Comparison of ENCODE assay signal across 24 cellular contexts in genomic region chr19:50932690-50933083, GRCh38. TPM values are rescaled to one million over a fixed set of nuclear protein-coding genes. Genes with fewer than 3 reads are reported as not detected.
DNase-seq lines count a peak whose midpoint lies in the region; ATAC-seq and TF ChIP-seq lines count a peak whose summit lies in the region.
"Had no signal": no experiment of that assay in that cellular context is flagged by ENCODE, and none has a peak within 500 bp of the region (broad histone marks: within the 10 kb centered on the region; RNA-seq: fewer than 3 reads in every experiment).

No MANE protein-coding gene starts in this region.

- in situ Hi-C loops in HAP-1 (cut with MboI; ENCODE audit: low sequenced_read_pairs): no loop called here

- no peaks in the 10 kb centered on the region for H3K36me3 ChIP-seq in esophagus squamous epithelium
- no peaks in the 10 kb centered on the region for H3K36me3 ChIP-seq in HAP-1 (replicated peaks)
- H3K36me3 ChIP-seq: MG63, SJSA1 had no signal

- TF ChIP-seq CTCF in C4-2B (conservative IDR thresholded peaks at IDR 0.05) (peak; percentile 12; the same call in 1 of the 2 replicates), VCaP (conservative IDR thresholded peaks at IDR 0.05) (0 out of 2 replicates have a peak, but pooled peaks have one; percentile 30), esophagus squamous epithelium (IDR thresholded peaks at IDR 0.05) (no peak)

- H3K4me1 ChIP-seq in esophagus squamous epithelium (peaks cover 0 to 65% (median 3%) of the 10 kb centered on the region in 3 donors), HAP-1 (no peaks in the 10 kb centered on the region)
- H3K4me1 ChIP-seq: SJSA1 had no signal

- H3K9me3 Mint-ChIP-seq in stimulated activated naive CD8-positive, alpha-beta T cell treated with anti-CD3 and anti-CD28 coated beads, Interleukin-15, amount 100 ng/mL, for 72 hours: no peaks in the 10 kb centered on the region

- DNase-seq in NCI-H226 (peak; percentile 6), esophagus squamous epithelium (lab: John Stamatoyannopoulos, UW) (no peak), T-helper 1 cell (no peak), HAP-1 (ENCODE audit: low spot score in 2 of 2) (no peak)
- no peak for DNase-seq in stimulated activated naive CD8-positive, alpha-beta T cell treated with anti-CD3 and anti-CD28 coated beads, Interleukin-15, amount 100 ng/mL, for 72 hours
- DNase-seq: CD4-positive, CD25-positive, alpha-beta regulatory T cell; KBM-7; NCI-H1417; NCI-H1694; NCI-H2081; NCI-H2171; NCI-H524 treated with DMSO at 0.1 percent for 48 hours; NCI-H774; NK-92 treated with Interleukin-12 subunit alpha and Interleukin-12 subunit beta, amount 100 ng/mL, for 24 hours had no signal

- WGBS in esophagus squamous epithelium, 2 donors: 32 to 33% methylated on average over 4 of the region's 4 CpGs

- H3K27me3 ChIP-seq in esophagus squamous epithelium (peaks cover 0 to 41% (median 0%) of the 10 kb centered on the region in 4 donors), HAP-1 (ENCODE audit: low read depth) (no peaks in the 10 kb centered on the region)
- H3K27me3 ChIP-seq: MG63, SJSA1 had no signal

- H3K27me3 Mint-ChIP-seq in stimulated activated naive CD8-positive, alpha-beta T cell treated with anti-CD3 and anti-CD28 coated beads, Interleukin-15, amount 100 ng/mL, for 72 hours: peaks cover 59% of the 10 kb centered on the region

- H3K4me3 Mint-ChIP-seq in stimulated activated naive CD8-positive, alpha-beta T cell treated with anti-CD3 and anti-CD28 coated beads, Interleukin-15, amount 100 ng/mL, for 72 hours: no peak overlapping the region
- H3K4me3 Mint-ChIP-seq: CD4-positive, CD25-positive, alpha-beta regulatory T cell had no signal

- H3K9me3 ChIP-seq in esophagus squamous epithelium: no peaks in the 10 kb centered on the region
- no peaks in the 10 kb centered on the region; the same call in 1 of the 2 replicates for H3K9me3 ChIP-seq in HAP-1
- H3K9me3 ChIP-seq: SJSA1 had no signal

- H3K27ac Mint-ChIP-seq in stimulated activated naive CD8-positive, alpha-beta T cell treated with anti-CD3 and anti-CD28 coated beads, Interleukin-15, amount 100 ng/mL, for 72 hours: no peak overlapping the region

- H3K27ac ChIP-seq in C4-2B: no peak overlapping the region
- H3K27ac ChIP-seq in VCaP: no peak overlapping the region
- peak overlapping the region; percentile 48 to 89 (median 83) for H3K27ac ChIP-seq in esophagus squamous epithelium
- H3K27ac ChIP-seq: SJSA1 had no signal

- no peaks in the 10 kb centered on the region for H3K4me1 Mint-ChIP-seq in stimulated activated naive CD8-positive, alpha-beta T cell treated with anti-CD3 and anti-CD28 coated beads, Interleukin-15, amount 100 ng/mL, for 72 hours

- H3K4me3 ChIP-seq in esophagus squamous epithelium: no peak overlapping the region
- H3K4me3 ChIP-seq in HAP-1: no peak overlapping the region
- H3K4me3 ChIP-seq: MG63, SJSA1 had no signal

- intact Hi-C loops in esophagus squamous epithelium (cut with DNase I): loop anchor here (5.0 kb wide), 1 partner anchor 85 kb away; the partner anchor contains the start of gene KLK10

- no peak for ATAC-seq in HG02981 (IDR thresholded peaks at IDR 0.05; ENCODE audit: unreplicated experiment)
- no peak for ATAC-seq in stimulated activated naive CD8-positive, alpha-beta T cell treated with anti-CD3 and anti-CD28 coated beads, Interleukin-15, amount 100 ng/mL, for 72 hours
- ATAC-seq: Panc1 had no signal

- TF ChIP-seq POLR2A in esophagus squamous epithelium (IDR thresholded peaks at IDR 0.05): no peak

RNA-seq across cellular contexts. Expression of gene KLK5, which starts 20.2 kb away (rescaled TPM):
- total RNA-seq in esophagus squamous epithelium: 10 to 100 TPM in 3 of 4 donors, 1 to 10 TPM in 1; 5.9 to 84.7 (median 49.9) TPM
- total RNA-seq: A172; CD4-positive, CD25-positive, alpha-beta regulatory T cell; H4; LHCN-M2; SJSA1; T-helper 1 cell treated with Interleukin-12 subunit alpha and Interleukin-12 subunit beta and Interleukin-4 antibody, amounts not matched to agents 30 ng/mL and 1 ng/mL, for 36 hours had no signal

RNA-seq across cellular contexts. Expression of gene KLK4, which starts 21.5 kb away (rescaled TPM):
- total RNA-seq in esophagus squamous epithelium: not detected
- total RNA-seq: A172; CD4-positive, CD25-positive, alpha-beta regulatory T cell; H4; LHCN-M2; SJSA1; T-helper 1 cell treated with Interleukin-12 subunit alpha and Interleukin-12 subunit beta and Interleukin-4 antibody, amounts not matched to agents 30 ng/mL and 1 ng/mL, for 36 hours had no signal

RNA-seq across cellular contexts. Expression of gene KLK6, which starts 36.7 kb away (rescaled TPM):
- 100 to 1,000 TPM in 2 of 4 donors, 10 to 100 TPM in 1, 1 to 10 TPM in 1; 6.1 to 160 (median 102) TPM for total RNA-seq in esophagus squamous epithelium
- total RNA-seq: CD4-positive, CD25-positive, alpha-beta regulatory T cell; H4; LHCN-M2; SJSA1; T-helper 1 cell treated with Interleukin-12 subunit alpha and Interleukin-12 subunit beta and Interleukin-4 antibody, amounts not matched to agents 30 ng/mL and 1 ng/mL, for 36 hours had no signal

RNA-seq across cellular contexts. Expression of gene KLK7, which starts 51.0 kb away (rescaled TPM):
- 100 to 1,000 TPM in 3 of 4 donors, 1 to 10 TPM in 1; 9.5 to 309 (median 198) TPM for total RNA-seq in esophagus squamous epithelium
- total RNA-seq: A172; CD4-positive, CD25-positive, alpha-beta regulatory T cell; H4; LHCN-M2; SJSA1; T-helper 1 cell treated with Interleukin-12 subunit alpha and Interleukin-12 subunit beta and Interleukin-4 antibody, amounts not matched to agents 30 ng/mL and 1 ng/mL, for 36 hours had no signal

RNA-seq across cellular contexts. Expression of gene KLK2, which starts 59.4 kb away (rescaled TPM):
- total RNA-seq in esophagus squamous epithelium: not detected
- total RNA-seq: A172; CD4-positive, CD25-positive, alpha-beta regulatory T cell; H4; LHCN-M2; SJSA1; T-helper 1 cell treated with Interleukin-12 subunit alpha and Interleukin-12 subunit beta and Interleukin-4 antibody, amounts not matched to agents 30 ng/mL and 1 ng/mL, for 36 hours had no signal

Comparison
In these comparisons a context has a peak if more than half of its experiments do, and no peak if none do; other contexts are left out.
1. H3K27ac ChIP-seq: peak in esophagus squamous epithelium (4 of 4); none in C4-2B (single experiment) and VCaP (single experiment).
2. CTCF ChIP-seq: peak in C4-2B (single experiment) and VCaP (single experiment); none in esophagus squamous epithelium (0 of 6).